ENCODE assay signal across 14 cellular contexts in genomic region chr2:75390184-75390583, GRCh38.
"Had no signal": no experiment of that assay in that cellular context is flagged by ENCODE, and none has a peak within 500 bp of the region (broad histone marks: within the 10 kb centered on the region; RNA-seq: fewer than 3 reads in every experiment).

No MANE protein-coding gene starts in this region.

- H3K27me3 ChIP-seq: ascending aorta, left lung, tibial artery had no signal

- H3K4me1 ChIP-seq: ascending aorta, left lung, tibial artery had no signal

- DNase-seq: activated CD4-positive, alpha-beta T cell treated with anti-CD3 and anti-CD28 coated beads, Interleukin-2, amount 10 ng/mL, durations not matched to agents 7 days and 5 days; activated CD8-positive, alpha-beta T cell treated with anti-CD3 and anti-CD28 coated beads, Interleukin-2, amount 10 ng/mL, durations not matched to agents 7 days and 5 days; activated effector memory CD4-positive, alpha-beta T cell treated with anti-CD3 and anti-CD28 coated beads, Interleukin-2, amount 50 U/mL, for 16 hours; activated T-cell treated with anti-CD3 and anti-CD28 coated beads, Interleukin-2, amount 50 U/mL, for 48 hours; erythroblast; foreskin melanocyte; hypothalamus; left lung; stimulated activated CD4-positive, alpha-beta T cell treated with anti-CD3 and anti-CD28 coated beads, Interleukin-2, amount 100 ng/mL, for 24 hours; stimulated activated naive CD8-positive, alpha-beta T cell treated with anti-CD3 and anti-CD28 coated beads, Interleukin-15, Interleukin-2, amounts not matched to agents 100 U/mL and 50 U/mL, for 24 hours; substantia nigra; tibial artery had no signal

- H3K9me3 ChIP-seq: ascending aorta, left lung, tibial artery had no signal

- H3K27ac ChIP-seq: ascending aorta, coronary artery, left lung, tibial artery had no signal

- H3K36me3 ChIP-seq: ascending aorta, left lung, tibial artery had no signal

- H3K4me3 ChIP-seq: ascending aorta, coronary artery, left lung, tibial artery had no signal
